Comparison of ENCODE assay signal across 8 cellular contexts in genomic region chr4:113547487-113548042, GRCh38.
A peak's percentile ranks its signal among the peaks of the same experiment; 100 is the strongest.
DNase-seq lines count a peak whose midpoint lies in the region; ATAC-seq and TF ChIP-seq lines count a peak whose summit lies in the region.

No MANE protein-coding gene starts in this region.

- H3K9me3 ChIP-seq in PC-9 (ENCODE audit: insufficient read depth, low read depth), result no peaks in the 10 kb centered on the region; the same call in 1 of the 2 replicates
- no peaks in the 10 kb centered on the region for H3K9me3 ChIP-seq in naive thymus-derived CD4-positive, alpha-beta T cell (ENCODE audit: control insufficient read depth in 2 of 3, low read length in 3 of 3)

- TF ChIP-seq CTCF in KMS-11 (conservative IDR thresholded peaks at IDR 0.05; ENCODE audit: low read depth, low read length), result peak; percentile 99
- TF ChIP-seq CTCF in PC-9 (conservative IDR thresholded peaks at IDR 0.05), result peak; percentile 83

- intact Hi-C loops in PC-9 (cut with micrococcal nuclease; ENCODE audit: unreplicated experiment), result loop anchor here (1.0 to 2.0 kb wide), 4 partner anchors 79 to 524 kb away; partner anchors contain the start of gene CAMK2D
- intact Hi-C loops in naive thymus-derived CD4-positive, alpha-beta T cell (cut with micrococcal nuclease), result loop anchor here (1.0 to 5.0 kb wide), 13 partner anchors 18 to 1147 kb away; no protein-coding TSS in a partner anchor

- peak overlapping the region; percentile 7; the same call in 1 of the 2 replicates for H3K4me2 ChIP-seq in KMS-11
- H3K4me2 ChIP-seq in PC-9, result 0 out of 2 replicates have a peak overlapping the region, but pooled peaks have one; percentile 16

- peak overlapping the region; percentile 18 to 85 (median 73) for H3K27ac Mint-ChIP-seq in naive thymus-derived CD4-positive, alpha-beta T cell
- peak overlapping the region; percentile 69 for H3K27ac Mint-ChIP-seq in stimulated activated effector memory CD8-positive, alpha-beta T cell treated with anti-CD3 and anti-CD28 coated beads, Interleukin-12 subunit alpha, Interleukin-12 subunit beta, amount 100 ng/mL, for 72 hours

- H4K20me1 ChIP-seq in KMS-11 (ENCODE audit: insufficient read depth), result no peaks in the 10 kb centered on the region
- no peaks in the 10 kb centered on the region for H4K20me1 ChIP-seq in PC-9 (ENCODE audit: insufficient read depth)

- H3K27me3 Mint-ChIP-seq in naive thymus-derived CD4-positive, alpha-beta T cell, result no peaks in the 10 kb centered on the region

- peak overlapping the region in 1 of 10 donors; percentile 39 for H3K4me3 Mint-ChIP-seq in naive thymus-derived CD4-positive, alpha-beta T cell
- H3K4me3 Mint-ChIP-seq in stimulated activated effector memory CD8-positive, alpha-beta T cell treated with anti-CD3 and anti-CD28 coated beads, Interleukin-12 subunit alpha, Interleukin-12 subunit beta, amount 100 ng/mL, for 72 hours, result no peak overlapping the region

- H3F3A ChIP-seq in PC-9 (ENCODE audit: insufficient read depth, low read depth), result no peaks in the 10 kb centered on the region

- H3K79me2 ChIP-seq in KMS-11 (ENCODE audit: insufficient read depth, low read depth) (no peaks in the 10 kb centered on the region), PC-9 (ENCODE audit: low read depth) (no peaks in the 10 kb centered on the region)

- ATAC-seq in GM21786 (IDR thresholded peaks at IDR 0.05; ENCODE audit: unreplicated experiment), result peak; percentile 100
- ATAC-seq in esophagus mucosa, result peak; percentile 100
- peak; percentile 100 for ATAC-seq in naive thymus-derived CD4-positive, alpha-beta T cell
- ATAC-seq in stimulated activated effector memory CD8-positive, alpha-beta T cell treated with anti-CD3 and anti-CD28 coated beads, Interleukin-12 subunit alpha, Interleukin-12 subunit beta, amount 100 ng/mL, for 72 hours, result peak; percentile 99

- POLR2A ChIA-PET in PC-9 (lab: Charles Lee; ENCODE audit: unreplicated experiment), result interaction anchor here (0.6 kb wide), 1 partner anchor 10 kb away, joined by 3 read pairs; no protein-coding TSS in a partner anchor
- POLR2A ChIA-PET in naive thymus-derived CD4-positive, alpha-beta T cell (lab: Charles Lee), result interaction anchor here (1.0 to 1.5 kb wide), 2 partner anchors 212 to 215 kb away, joined by 4 to 8 read pairs; no protein-coding TSS in a partner anchor

- no peak overlapping the region for H3K9ac ChIP-seq in KMS-11

- H3K27ac ChIP-seq in KMS-11 (no peak overlapping the region), PC-9 (no peak overlapping the region)
- H3K27ac ChIP-seq in naive thymus-derived CD4-positive, alpha-beta T cell (ENCODE audit: low read depth, low read length), result peak overlapping the region; percentile 37

- no peaks in the 10 kb centered on the region for H3K9me3 Mint-ChIP-seq in naive thymus-derived CD4-positive, alpha-beta T cell
- H3K9me3 Mint-ChIP-seq in stimulated activated effector memory CD8-positive, alpha-beta T cell treated with anti-CD3 and anti-CD28 coated beads, Interleukin-12 subunit alpha, Interleukin-12 subunit beta, amount 100 ng/mL, for 72 hours, result no peaks in the 10 kb centered on the region

- H3K36me3 Mint-ChIP-seq in naive thymus-derived CD4-positive, alpha-beta T cell, result peaks cover 4 to 22% (median 17%) of the 10 kb centered on the region in 5 donors
- peaks cover 63% of the 10 kb centered on the region for H3K36me3 Mint-ChIP-seq in stimulated activated effector memory CD8-positive, alpha-beta T cell treated with anti-CD3 and anti-CD28 coated beads, Interleukin-12 subunit alpha, Interleukin-12 subunit beta, amount 100 ng/mL, for 72 hours

- no peak overlapping the region for H2AFZ ChIP-seq in KMS-11 (ENCODE audit: low read depth)
- no peak overlapping the region for H2AFZ ChIP-seq in PC-9

- DNase-seq in Daoy (ENCODE audit: low read depth) (peak; percentile 92), PC-9 (peak; percentile 76 to 83), activated T-cell treated with anti-CD3 and anti-CD28 coated beads for 4 hours (peak; percentile 86)
- peak; percentile 59 to 89 (median 85) for DNase-seq in naive thymus-derived CD4-positive, alpha-beta T cell
- peak; percentile 78 to 93 for DNase-seq in stimulated activated effector memory CD8-positive, alpha-beta T cell treated with anti-CD3 and anti-CD28 coated beads, Interleukin-12 subunit alpha, Interleukin-12 subunit beta, amount 100 ng/mL, for 72 hours (ENCODE audit: low spot score in 2 of 2)

- no TSS peak for BruUV-seq in PC-9 (replicated peaks; lab: Mats Ljungman, UMichigan)

- no peaks in the 10 kb centered on the region for H3K36me3 ChIP-seq in KMS-11 (ENCODE audit: insufficient read depth)
- no peaks in the 10 kb centered on the region for H3K36me3 ChIP-seq in PC-9 (ENCODE audit: low read depth)
- no peaks in the 10 kb centered on the region for H3K36me3 ChIP-seq in naive thymus-derived CD4-positive, alpha-beta T cell (ENCODE audit: control insufficient read depth in 2 of 3, insufficient read depth in 3 of 3, low read length in 3 of 3)

- no peaks in the 10 kb centered on the region for H3K9me2 ChIP-seq in PC-9 (ENCODE audit: insufficient read depth)

- H3K4me3 ChIP-seq in KMS-11 (IDR thresholded peaks at IDR 0.05; ENCODE audit: insufficient read depth, low read depth, low read length) (no peak overlapping the region), PC-9 (no peak overlapping the region)
- H3K4me3 ChIP-seq in naive thymus-derived CD4-positive, alpha-beta T cell (ENCODE audit: low read length), result no peak overlapping the region

- peaks cover 4 to 22% (median 15%) of the 10 kb centered on the region in 7 donors for H3K4me1 Mint-ChIP-seq in naive thymus-derived CD4-positive, alpha-beta T cell
- peaks cover 10% of the 10 kb centered on the region for H3K4me1 Mint-ChIP-seq in stimulated activated effector memory CD8-positive, alpha-beta T cell treated with anti-CD3 and anti-CD28 coated beads, Interleukin-12 subunit alpha, Interleukin-12 subunit beta, amount 100 ng/mL, for 72 hours

- H3K4me1 ChIP-seq in KMS-11 (ENCODE audit: low read depth, poor library complexity, severe bottlenecking), result peaks cover 20% of the 10 kb centered on the region
- H3K4me1 ChIP-seq in PC-9 (replicated peaks; ENCODE audit: insufficient read depth), result peaks cover 10% of the 10 kb centered on the region
- peaks cover 4 to 8% of the 10 kb centered on the region in 2 donors for H3K4me1 ChIP-seq in naive thymus-derived CD4-positive, alpha-beta T cell (ENCODE audit: control insufficient read depth in 2 of 2, insufficient read depth in 2 of 2, low read length in 2 of 2)

- CTCF ChIA-PET in PC-9 (lab: Charles Lee), result no interaction called here
- CTCF ChIA-PET in naive thymus-derived CD4-positive, alpha-beta T cell (lab: Charles Lee), result interaction anchor here (0.6 to 2.6 kb wide), 21 partner anchors 9 to 524 kb away, joined by 3 to 8 read pairs (median 4); no protein-coding TSS in a partner anchor

- no peaks in the 10 kb centered on the region for H3K27me3 ChIP-seq in KMS-11 (ENCODE audit: insufficient read depth, low read depth)
- H3K27me3 ChIP-seq in PC-9 (ENCODE audit: insufficient read depth, low read depth), result no peaks in the 10 kb centered on the region
- no peaks in the 10 kb centered on the region for H3K27me3 ChIP-seq in naive thymus-derived CD4-positive, alpha-beta T cell (ENCODE audit: control insufficient read depth in 2 of 2, insufficient read depth in 2 of 2, low read length in 2 of 2)
